1 cellular context compared by ENCODE assay signal in genomic region chr5:141778211-141778610, GRCh38.
TF ChIP-seq lines count a peak whose summit lies in the region.

No MANE protein-coding gene starts in this region.

TF ChIP-seq in GM23338, 12 proteins besides CTCF, POLR2A, EP300 and RAD21:
- TF ChIP-seq, protein P1, sequence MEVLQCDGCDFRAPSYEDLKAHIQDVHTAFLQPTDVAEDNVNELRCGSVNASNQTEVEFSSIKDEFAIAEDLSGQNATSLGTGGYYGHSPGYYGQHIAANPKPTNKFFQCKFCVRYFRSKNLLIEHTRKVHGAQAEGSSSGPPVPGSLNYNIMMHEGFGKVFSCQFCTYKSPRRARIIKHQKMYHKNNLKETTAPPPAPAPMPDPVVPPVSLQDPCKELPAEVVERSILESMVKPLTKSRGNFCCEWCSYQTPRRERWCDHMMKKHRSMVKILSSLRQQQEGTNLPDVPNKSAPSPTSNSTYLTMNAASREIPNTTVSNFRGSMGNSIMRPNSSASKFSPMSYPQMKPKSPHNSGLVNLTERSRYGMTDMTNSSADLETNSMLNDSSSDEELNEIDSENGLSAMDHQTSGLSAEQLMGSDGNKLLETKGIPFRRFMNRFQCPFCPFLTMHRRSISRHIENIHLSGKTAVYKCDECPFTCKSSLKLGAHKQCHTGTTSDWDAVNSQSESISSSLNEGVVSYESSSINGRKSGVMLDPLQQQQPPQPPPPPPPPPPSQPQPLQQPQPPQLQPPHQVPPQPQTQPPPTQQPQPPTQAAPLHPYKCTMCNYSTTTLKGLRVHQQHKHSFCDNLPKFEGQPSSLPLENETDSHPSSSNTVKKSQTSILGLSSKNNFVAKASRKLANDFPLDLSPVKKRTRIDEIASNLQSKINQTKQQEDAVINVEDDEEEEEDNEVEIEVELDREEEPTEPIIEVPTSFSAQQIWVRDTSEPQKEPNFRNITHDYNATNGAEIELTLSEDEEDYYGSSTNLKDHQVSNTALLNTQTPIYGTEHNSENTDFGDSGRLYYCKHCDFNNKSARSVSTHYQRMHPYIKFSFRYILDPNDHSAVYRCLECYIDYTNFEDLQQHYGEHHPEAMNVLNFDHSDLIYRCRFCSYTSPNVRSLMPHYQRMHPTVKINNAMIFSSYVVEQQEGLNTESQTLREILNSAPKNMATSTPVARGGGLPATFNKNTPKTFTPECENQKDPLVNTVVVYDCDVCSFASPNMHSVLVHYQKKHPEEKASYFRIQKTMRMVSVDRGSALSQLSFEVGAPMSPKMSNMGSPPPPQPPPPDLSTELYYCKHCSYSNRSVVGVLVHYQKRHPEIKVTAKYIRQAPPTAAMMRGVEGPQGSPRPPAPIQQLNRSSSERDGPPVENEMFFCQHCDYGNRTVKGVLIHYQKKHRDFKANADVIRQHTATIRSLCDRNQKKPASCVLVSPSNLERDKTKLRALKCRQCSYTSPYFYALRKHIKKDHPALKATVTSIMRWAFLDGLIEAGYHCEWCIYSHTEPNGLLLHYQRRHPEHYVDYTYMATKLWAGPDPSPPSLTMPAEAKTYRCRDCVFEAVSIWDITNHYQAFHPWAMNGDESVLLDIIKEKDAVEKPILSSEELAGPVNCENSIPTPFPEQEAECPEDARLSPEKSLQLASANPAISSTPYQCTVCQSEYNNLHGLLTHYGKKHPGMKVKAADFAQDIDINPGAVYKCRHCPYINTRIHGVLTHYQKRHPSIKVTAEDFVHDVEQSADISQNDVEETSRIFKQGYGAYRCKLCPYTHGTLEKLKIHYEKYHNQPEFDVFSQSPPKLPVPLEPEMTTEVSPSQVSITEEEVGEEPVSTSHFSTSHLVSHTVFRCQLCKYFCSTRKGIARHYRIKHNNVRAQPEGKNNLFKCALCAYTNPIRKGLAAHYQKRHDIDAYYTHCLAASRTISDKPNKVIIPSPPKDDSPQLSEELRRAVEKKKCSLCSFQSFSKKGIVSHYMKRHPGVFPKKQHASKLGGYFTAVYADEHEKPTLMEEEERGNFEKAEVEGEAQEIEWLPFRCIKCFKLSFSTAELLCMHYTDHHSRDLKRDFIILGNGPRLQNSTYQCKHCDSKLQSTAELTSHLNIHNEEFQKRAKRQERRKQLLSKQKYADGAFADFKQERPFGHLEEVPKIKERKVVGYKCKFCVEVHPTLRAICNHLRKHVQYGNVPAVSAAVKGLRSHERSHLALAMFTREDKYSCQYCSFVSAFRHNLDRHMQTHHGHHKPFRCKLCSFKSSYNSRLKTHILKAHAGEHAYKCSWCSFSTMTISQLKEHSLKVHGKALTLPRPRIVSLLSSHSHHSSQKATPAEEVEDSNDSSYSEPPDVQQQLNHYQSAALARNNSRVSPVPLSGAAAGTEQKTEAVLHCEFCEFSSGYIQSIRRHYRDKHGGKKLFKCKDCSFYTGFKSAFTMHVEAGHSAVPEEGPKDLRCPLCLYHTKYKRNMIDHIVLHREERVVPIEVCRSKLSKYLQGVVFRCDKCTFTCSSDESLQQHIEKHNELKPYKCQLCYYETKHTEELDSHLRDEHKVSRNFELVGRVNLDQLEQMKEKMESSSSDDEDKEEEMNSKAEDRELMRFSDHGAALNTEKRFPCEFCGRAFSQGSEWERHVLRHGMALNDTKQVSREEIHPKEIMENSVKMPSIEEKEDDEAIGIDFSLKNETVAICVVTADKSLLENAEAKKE (CRISPR knock-in tag; IDR thresholded peaks at IDR 0.05) = no peak
